Comparison of ENCODE assay signal across 19 cellular contexts in the genomic region with DNA sequence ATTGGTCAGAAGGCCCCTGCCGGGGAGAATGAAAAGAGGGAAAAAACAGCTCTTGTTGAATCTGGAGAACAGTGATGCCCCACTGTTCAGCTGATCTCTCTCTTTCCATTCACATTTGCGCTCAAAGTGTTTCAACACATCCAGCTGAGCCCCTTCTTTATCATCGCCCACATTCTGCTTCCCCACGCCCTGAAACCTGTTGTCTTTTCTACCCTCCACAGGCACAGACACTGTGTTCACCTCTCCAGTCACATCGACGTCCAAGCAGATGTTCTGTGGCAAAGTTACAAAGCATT.
DNase-seq lines count a peak whose midpoint lies in the region; ATAC-seq, FAIRE-seq and TF ChIP-seq lines count a peak whose summit lies in the region.
"Had no signal": no experiment of that assay in that cellular context is flagged by ENCODE, and none has a peak within 500 bp of the region (broad histone marks: within the 10 kb centered on the region; RNA-seq: fewer than 3 reads in every experiment).

No MANE protein-coding gene starts in this region.

- no peaks in the 10 kb centered on the region for H4K20me1 ChIP-seq in Karpas-422 (ENCODE audit: insufficient read depth, low read depth, low read length)
- H4K20me1 ChIP-seq in H1 (replicated peaks in 1 of 2; ENCODE audit: control insufficient read depth in 1 of 2, insufficient read depth in 2 of 2, low read length in 2 of 2), result no peaks in the 10 kb centered on the region

- H2BK5ac ChIP-seq in H1 (ENCODE audit: low read depth, low read length), result no peak overlapping the region

- H3K4me3 ChIP-seq in Karpas-422 (ENCODE audit: low read length) (no peak overlapping the region), H1 (ENCODE audit: extremely low read depth in 1 of 4, insufficient read depth in 2 of 4, low read depth in 3 of 4, low read length in 4 of 4) (no peak overlapping the region), prostate gland (no peak overlapping the region)
- H3K4me3 ChIP-seq: A549, GM12878 had no signal

- no peak for TF ChIP-seq CTCF in H1 (IDR thresholded peaks at IDR 0.05; ENCODE audit: control extremely low read depth in 1 of 3, insufficient read depth in 1 of 3, low read depth in 1 of 3, low read length in 3 of 3)
- TF ChIP-seq CTCF in type B pancreatic cell (conservative IDR thresholded peaks at IDR 0.05), result peak; percentile 22
- no peak for TF ChIP-seq CTCF in prostate gland (IDR thresholded peaks at IDR 0.05)

- TF ChIP-seq RAD21 in H1 (IDR thresholded peaks at IDR 0.05 in 1 of 2, conservative IDR thresholded peaks at IDR 0.05 in 1 of 2; ENCODE audit: low read depth in 2 of 2, low read length in 2 of 2), result no peak

- H3K4me2 ChIP-seq in Karpas-422 (ENCODE audit: low read depth, low read length, poor library complexity, severe bottlenecking), result no peak overlapping the region
- H3K4me2 ChIP-seq in H1 (ENCODE audit: insufficient read depth in 1 of 2, low read depth in 2 of 2, low read length in 2 of 2), result peak overlapping the region; percentile 6 to 12; a peak in 1 of 4 replicates
- H3K4me2 ChIP-seq: A549 had no signal

- H2BK15ac ChIP-seq in H1 (ENCODE audit: low read length), result no peak overlapping the region

- H2BK12ac ChIP-seq in H1 (ENCODE audit: low read depth, low read length), result no peak overlapping the region

- H3K56ac ChIP-seq in H1 (replicated peaks; ENCODE audit: insufficient read length, low read depth, low read length), result no peak overlapping the region

- H4K91ac ChIP-seq in H1 (replicated peaks; ENCODE audit: insufficient read length, low read length), result no peak overlapping the region

- H3K36me3 ChIP-seq in Karpas-422 (ENCODE audit: insufficient read depth, low read length), result no peaks in the 10 kb centered on the region
- H3K36me3 ChIP-seq in H1 (ENCODE audit: control insufficient read depth in 2 of 4, insufficient read depth in 4 of 4, low read length in 3 of 4), result no peaks in the 10 kb centered on the region
- H3K36me3 ChIP-seq in prostate gland, result no peaks in the 10 kb centered on the region
- H3K36me3 ChIP-seq: BE2C had no signal

- DNase-seq in Karpas-422, result no peak
- DNase-seq in H1 (ENCODE audit: low read depth in 1 of 2, low spot score in 2 of 2), result no peak
- peak; percentile 19 for DNase-seq in iPS-NIHi7 (ENCODE audit: extremely low spot score)
- no peak for DNase-seq in type B pancreatic cell (ENCODE audit: extremely low spot score, unreplicated experiment)
- DNase-seq in NCI-H2171 treated with DMSO at 0.1 percent for 48 hours (lab: John Stamatoyannopoulos, UW), result no peak
- DNase-seq in prostate gland (ENCODE audit: low spot score), result no peak
- DNase-seq in NOMO-1 (lab: John Stamatoyannopoulos, UW; ENCODE audit: unreplicated experiment in 2 of 2), result no peak
- DNase-seq: BE2C; CD4-positive, alpha-beta memory T cell; DMS79; GOT3; HCEC 1CT; HFFc6 had no signal

- no peaks in the 10 kb centered on the region for H3K23me2 ChIP-seq in H1 (ENCODE audit: low read depth, low read length)

- H2AFZ ChIP-seq in Karpas-422 (ENCODE audit: low read length) (peak overlapping the region; percentile 34), H1 (ENCODE audit: low read length) (0 out of 2 replicates have a peak overlapping the region, but pooled peaks have one; percentile 46)

- peak; percentile 77 for FAIRE-seq in H1 (lab: Jason Lieb, UNC)
- FAIRE-seq: A549, GM12878, GM18507, HTR-8/SVneo had no signal

- peaks cover 1% of the 10 kb centered on the region for H3K4me1 Mint-ChIP-seq in type B pancreatic cell (ENCODE audit: unreplicated experiment)
- H3K4me1 Mint-ChIP-seq: CD4-positive, alpha-beta memory T cell had no signal

- H3K4me1 ChIP-seq in Karpas-422 (ENCODE audit: low read length) (peaks cover 16% of the 10 kb centered on the region), H1 (replicated peaks in 1 of 4; ENCODE audit: control insufficient read depth in 3 of 4, insufficient read depth in 4 of 4, low read length in 3 of 4) (peaks cover 2 to 7% (median 4%) of the 10 kb centered on the region in 4 experiments; a peak in 5 of 7 replicates), prostate gland (replicated peaks) (no peaks in the 10 kb centered on the region)
- H3K4me1 ChIP-seq: A549 had no signal

- 54% methylated on average over 6 of the region's 6 CpGs; no CpG with 5 or more reads in 1 of the 2 experiments for WGBS in H1 (ENCODE audit: extremely low coverage in 1 of 2, insufficient coverage in 1 of 2, insufficient read length in 1 of 2, insufficient replicate concordance in 2 of 2, low coverage in 1 of 2, low lambda C conversion rate in 2 of 2, missing lambda C conversion rate in 1 of 2), 2 experiments
- WGBS in prostate gland, result 57% methylated on average over 6 of the region's 6 CpGs

- no peaks in the 10 kb centered on the region for H3K27me3 ChIP-seq in Karpas-422 (ENCODE audit: low read length)
- H3K27me3 ChIP-seq in H1 (replicated peaks in 1 of 4; ENCODE audit: control insufficient read depth in 3 of 4, extremely low read depth in 1 of 4, insufficient read depth in 3 of 4, low read length in 3 of 4), result no peaks in the 10 kb centered on the region
- no peaks in the 10 kb centered on the region for H3K27me3 ChIP-seq in prostate gland (replicated peaks; ENCODE audit: insufficient read depth)
- H3K27me3 ChIP-seq: BE2C had no signal

- no peak overlapping the region for H3K9ac ChIP-seq in Karpas-422 (ENCODE audit: low read length)
- no peak overlapping the region for H3K9ac ChIP-seq in H1 (replicated peaks in 1 of 4; ENCODE audit: extremely low read depth in 1 of 4, low read depth in 3 of 4, low read length in 3 of 4)

- H2BK20ac ChIP-seq in H1 (ENCODE audit: low read length), result no peak overlapping the region

- no peak overlapping the region for H3K4me3 Mint-ChIP-seq in type B pancreatic cell
- H3K4me3 Mint-ChIP-seq: CD4-positive, alpha-beta memory T cell; HFFc6 had no signal

- H3K9me3 ChIP-seq in Karpas-422 (ENCODE audit: low read length) (no peaks in the 10 kb centered on the region), H1 (ENCODE audit: insufficient read depth in 2 of 2, low read depth in 1 of 2, low read length in 1 of 2) (no peaks in the 10 kb centered on the region), prostate gland (no peaks in the 10 kb centered on the region)
- H3K9me3 ChIP-seq: A549, BE2C had no signal

- H3K79me1 ChIP-seq in H1 (ENCODE audit: low read depth, low read length), result no peaks in the 10 kb centered on the region

- POLR2A ChIA-PET in H1 (lab: Charles Lee; ENCODE audit: partially characterized antibody), result no interaction called here

- no peak overlapping the region for H4K8ac ChIP-seq in H1 (ENCODE audit: extremely low read depth, insufficient read depth, low read length)

- H3K27ac ChIP-seq in Karpas-422 (ENCODE audit: low read length), result no peak overlapping the region
- H3K27ac ChIP-seq in H1 (ENCODE audit: low read depth, low read length), result no peak overlapping the region
- no peak overlapping the region for H3K27ac ChIP-seq in prostate gland
- H3K27ac ChIP-seq: A549, C4-2B had no signal

- no peak overlapping the region for H3K14ac ChIP-seq in H1 (ENCODE audit: insufficient read length)

- TF ChIP-seq POLR2A in H1 (IDR thresholded peaks at IDR 0.05; ENCODE audit: control extremely low read depth in 1 of 2, low read depth in 2 of 2, low read length in 2 of 2) (no peak), prostate gland (IDR thresholded peaks at IDR 0.05) (no peak)

- H2AK5ac ChIP-seq in H1 (ENCODE audit: low read depth, low read length), result no peak overlapping the region

- H2BK120ac ChIP-seq in H1 (replicated peaks; ENCODE audit: low read depth, low read length), result no peak overlapping the region

- H3K18ac ChIP-seq in H1 (ENCODE audit: extremely low read depth, low read length), result 0 out of 2 replicates have a peak overlapping the region, but pooled peaks have one; percentile 26

- no peaks in the 10 kb centered on the region for H3K36me3 Mint-ChIP-seq in type B pancreatic cell
- H3K36me3 Mint-ChIP-seq: CD4-positive, alpha-beta memory T cell had no signal

- ATAC-seq in GM21367 (IDR thresholded peaks at IDR 0.05; ENCODE audit: unreplicated experiment), result no peak
- ATAC-seq: A549 had no signal

- H4K5ac ChIP-seq in H1 (ENCODE audit: insufficient read length, low read depth, low read length), result no peak overlapping the region

- no peak overlapping the region for H3K4ac ChIP-seq in H1 (replicated peaks; ENCODE audit: insufficient read length, low read depth, low read length)

- H3K23ac ChIP-seq in H1 (ENCODE audit: insufficient read length), result no peak overlapping the region

- H3K9me2 ChIP-seq in Karpas-422 (replicated peaks; ENCODE audit: insufficient read depth, low read length), result no peaks in the 10 kb centered on the region

- CTCF ChIA-PET in H1 (lab: Charles Lee; ENCODE audit: partially characterized antibody), result no interaction called here

- H3K27me3 Mint-ChIP-seq in type B pancreatic cell, result peaks cover 62% of the 10 kb centered on the region
- H3K27me3 Mint-ChIP-seq: CD4-positive, alpha-beta memory T cell had no signal

- H3K79me2 ChIP-seq in Karpas-422 (ENCODE audit: low read length) (no peaks in the 10 kb centered on the region), H1 (ENCODE audit: control insufficient read depth in 1 of 2, insufficient read depth in 2 of 2, low read length in 2 of 2) (no peaks in the 10 kb centered on the region)

- intact Hi-C loops in prostate gland (cut with DNase I), result no loop called here

- no peak overlapping the region for H3K27ac Mint-ChIP-seq in type B pancreatic cell
- H3K27ac Mint-ChIP-seq: CD4-positive, alpha-beta memory T cell; HFFc6 had no signal

- TF ChIP-seq EP300 in H1 (IDR thresholded peaks at IDR 0.05; ENCODE audit: borderline replicate concordance in 1 of 2, low read depth in 2 of 2, low read length in 2 of 2), result no peak

- H3K9me3 Mint-ChIP-seq in type B pancreatic cell, result no peaks in the 10 kb centered on the region
- H3K9me3 Mint-ChIP-seq: CD4-positive, alpha-beta memory T cell had no signal

TF ChIP-seq in H1, 55 proteins besides CTCF, POLR2A, EP300 and RAD21 (continues in another document):
- TF ChIP-seq HDAC2 (IDR thresholded peaks at IDR 0.05; ENCODE audit: borderline replicate concordance in 1 of 2, low read depth in 2 of 2, low read length in 2 of 2) (no peak), ASH2L (IDR thresholded peaks at IDR 0.05; ENCODE audit: low read length) (no peak), RNF2 (IDR thresholded peaks at IDR 0.05; ENCODE audit: borderline replicate concordance, low read depth, low read length, missing control alignments, poor library complexity, severe bottlenecking) (no peak), SIX5 (IDR thresholded peaks at IDR 0.05; ENCODE audit: low read depth, low read length) (no peak), TCF12 (IDR thresholded peaks at IDR 0.05; ENCODE audit: low read depth, low read length) (0 out of 2 replicates have a peak, but pooled peaks have one; percentile 26), KDM4A (IDR thresholded peaks at IDR 0.05; ENCODE audit: low read depth, low read length, severe bottlenecking) (no peak), NANOG (IDR thresholded peaks at IDR 0.05; ENCODE audit: insufficient read depth, low read depth, low read length, poor library complexity, severe bottlenecking) (peak; percentile 94)
